Comparison of ENCODE assay signal across 15 cellular contexts in genomic region chr10:43945908-43946307, GRCh38.
DNase-seq lines count a peak whose midpoint lies in the region; ATAC-seq and TF ChIP-seq lines count a peak whose summit lies in the region.
"Had no signal": no experiment of that assay in that cellular context is flagged by ENCODE, and none has a peak within 500 bp of the region (broad histone marks: within the 10 kb centered on the region; RNA-seq: fewer than 3 reads in every experiment).

No MANE protein-coding gene starts in this region.

- H3K4me3 ChIP-seq in right atrium auricular region (no peak overlapping the region), stomach (no peak overlapping the region)
- H3K4me3 ChIP-seq: HAP-1 had no signal

- intact Hi-C loops in left cardiac atrium (cut with DNase I) (no loop called here), stomach (cut with DNase I; ENCODE audit: low total_unique reads) (no loop called here)

- DNase-seq in right atrium auricular region (ENCODE audit: low spot score): peak; percentile 26
- no peak for DNase-seq in left cardiac atrium
- DNase-seq in islet precursor cell: peak; percentile 12
- peak; percentile 14 for DNase-seq in stomach
- no peak for DNase-seq in SW480 (ENCODE audit: low spot score)
- DNase-seq in effector CD4-positive, alpha-beta T cell: no peak
- DNase-seq: BE2C, COR-L47, DMS153, DMS79 treated with DMSO at 0.1 percent for 48 hours, EL, GOT3 had no signal

- no peak for TF ChIP-seq EP300 in stomach (IDR thresholded peaks at IDR 0.05)

- 83 to 88% (median 86%) methylated on average over 4 of the region's 4 CpGs for WGBS in stomach, 5 donors

- no peak for ATAC-seq in left cardiac atrium
- ATAC-seq in GM18517 (IDR thresholded peaks at IDR 0.05; ENCODE audit: unreplicated experiment): no peak
- ATAC-seq: CD8-positive, alpha-beta T cell had no signal

- H3K36me3 ChIP-seq in right atrium auricular region: no peaks in the 10 kb centered on the region
- no peaks in the 10 kb centered on the region for H3K36me3 ChIP-seq in stomach
- H3K36me3 ChIP-seq: BE2C, HAP-1 had no signal

- no peaks in the 10 kb centered on the region for H3K9me3 ChIP-seq in right atrium auricular region
- H3K9me3 ChIP-seq in stomach: no peaks in the 10 kb centered on the region
- H3K9me3 ChIP-seq: BE2C, HAP-1 had no signal

- H3K4me1 ChIP-seq in right atrium auricular region: peaks cover 0 to 25% of the 10 kb centered on the region in 2 donors
- H3K4me1 ChIP-seq in stomach: peaks cover 0 to 19% (median 17%) of the 10 kb centered on the region in 4 donors
- H3K4me1 ChIP-seq: HAP-1 had no signal

- TF ChIP-seq POLR2A in stomach (IDR thresholded peaks at IDR 0.05): no peak

- TF ChIP-seq CTCF in right atrium auricular region (IDR thresholded peaks at IDR 0.05): no peak
- no peak for TF ChIP-seq CTCF in stomach (IDR thresholded peaks at IDR 0.05)

- H3K27ac ChIP-seq in right atrium auricular region: no peak overlapping the region
- H3K27ac ChIP-seq in stomach: no peak overlapping the region

- H3K27me3 ChIP-seq in right atrium auricular region (no peaks in the 10 kb centered on the region), stomach (no peaks in the 10 kb centered on the region)
- H3K27me3 ChIP-seq: BE2C had no signal

Comparison
In these comparisons a context has a peak if more than half of its experiments do, and no peak if none do; other contexts are left out.
1. DNase-seq: peak in right atrium auricular region (single experiment), islet precursor cell (single experiment) and stomach (single experiment); none in left cardiac atrium (single experiment), SW480 (single experiment) and effector CD4-positive, alpha-beta T cell (single experiment).